In the genomic region with DNA sequence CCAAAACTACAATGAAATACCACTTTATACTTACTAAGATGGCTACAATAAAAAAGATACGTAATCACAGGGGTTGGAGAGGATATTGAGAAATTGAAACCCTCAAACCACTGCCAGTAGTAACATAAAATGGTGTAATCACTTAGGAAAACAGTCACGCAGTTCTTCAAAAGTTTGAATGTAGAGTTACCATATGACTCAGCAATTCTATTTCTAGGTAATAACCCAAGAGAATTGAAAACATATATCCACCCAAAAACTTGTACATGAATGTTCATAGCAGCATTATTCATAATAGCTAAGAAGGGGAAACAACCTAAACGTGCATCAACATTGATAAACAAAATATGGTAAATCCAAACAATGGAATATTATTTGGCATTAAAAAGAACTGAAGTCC, we compare ENCODE assay signal across 10 cellular contexts. TPM values are rescaled to one million over a fixed set of nuclear protein-coding genes. Genes with fewer than 3 reads are reported as not detected.
DNase-seq lines count a peak whose midpoint lies in the region; ATAC-seq and TF ChIP-seq lines count a peak whose summit lies in the region.
"Had no signal": no experiment of that assay in that cellular context is flagged by ENCODE, and none has a peak within 500 bp of the region (broad histone marks: within the 10 kb centered on the region; RNA-seq: fewer than 3 reads in every experiment).

No MANE protein-coding gene starts in this region.

- no peaks in the 10 kb centered on the region for H3K79me1 ChIP-seq in neuronal stem cell (ENCODE audit: low read depth, low read length)

- no peak overlapping the region for H2BK120ac ChIP-seq in neuronal stem cell (ENCODE audit: low read depth, low read length)

- H3K14ac ChIP-seq in neuronal stem cell (ENCODE audit: low read length): no peak overlapping the region

- H2BK15ac ChIP-seq in neuronal stem cell (ENCODE audit: low read length): no peak overlapping the region

- CTCF ChIA-PET in mammary epithelial cell (lab: Charles Lee; ENCODE audit: low non-redundant PET): no interaction called here

- intact Hi-C loops in mammary epithelial cell (cut with micrococcal nuclease): no loop called here

- H3K23ac ChIP-seq in neuronal stem cell (ENCODE audit: low read depth, low read length, poor library complexity): no peak overlapping the region

- 56% methylated on average over 3 of the region's 3 CpGs for WGBS in mammary epithelial cell (ENCODE audit: low coverage, missing lambda C conversion rate)
- no CpG with 5 or more reads among the region's 3 CpGs for WGBS in neuronal stem cell (ENCODE audit: extremely low coverage in 2 of 2, insufficient read length in 2 of 2, insufficient replicate concordance in 1 of 2), 2 donors

- H3K18ac ChIP-seq in neuronal stem cell (ENCODE audit: low read length): no peak overlapping the region

- no peaks in the 10 kb centered on the region for H3K4me1 ChIP-seq in mammary epithelial cell (ENCODE audit: insufficient read depth, low read length)
- H3K4me1 ChIP-seq in neuronal stem cell (ENCODE audit: control insufficient read depth in 2 of 2, insufficient read depth in 1 of 2, low read depth in 1 of 2, low read length in 2 of 2): peaks cover 0 to 6% of the 10 kb centered on the region in 2 donors
- H3K4me1 ChIP-seq: SJSA1 had no signal

- no peak overlapping the region for H2BK5ac ChIP-seq in neuronal stem cell (ENCODE audit: low read length)

- DNase-seq in GM04504 (ENCODE audit: low read depth) (peak; percentile 21), mammary epithelial cell (peak; percentile 43), neuronal stem cell (ENCODE audit: low spot score) (no peak), HT-29 (ENCODE audit: low spot score) (no peak), EL (no peak), DMS153 (lab: John Stamatoyannopoulos, UW) (no peak)
- DNase-seq: dermis blood vessel endothelial cell had no signal

- H4K20me1 ChIP-seq in mammary epithelial cell (ENCODE audit: insufficient read depth, low read length): no peaks in the 10 kb centered on the region

- H2BK12ac ChIP-seq in neuronal stem cell (ENCODE audit: low read length): no peak overlapping the region

- H3K4me3 ChIP-seq in mammary epithelial cell (replicated peaks in 1 of 3; ENCODE audit: insufficient read depth in 1 of 3, low read depth in 2 of 3, low read length in 3 of 3) (no peak overlapping the region), neuronal stem cell (ENCODE audit: low read length in 2 of 2) (no peak overlapping the region)
- H3K4me3 ChIP-seq: SJSA1 had no signal

- H3K4me2 ChIP-seq in mammary epithelial cell (ENCODE audit: insufficient read depth, low read depth, low read length) (no peak overlapping the region), neuronal stem cell (ENCODE audit: insufficient read depth, low read length, poor library complexity, severe bottlenecking) (no peak overlapping the region)

- dilution Hi-C loops in mammary epithelial cell (cut with HindIII; ENCODE audit: low sequenced_read_pairs): no loop called here

- in situ Hi-C loops in mammary epithelial cell (cut with MboI; ENCODE audit: low sequenced_read_pairs in 2 of 2): no loop called here

- TF ChIP-seq CTCF in mammary epithelial cell (conservative IDR thresholded peaks at IDR 0.05 in 1 of 2, IDR thresholded peaks at IDR 0.05 in 1 of 2; ENCODE audit: extremely low read depth in 1 of 2, insufficient read depth in 1 of 2, low read depth in 1 of 2, low read length in 2 of 2): no peak

- H3K36me3 ChIP-seq in mammary epithelial cell (ENCODE audit: insufficient read depth, low read length) (no peaks in the 10 kb centered on the region), neuronal stem cell (replicated peaks in 1 of 2; ENCODE audit: control insufficient read depth in 2 of 2, insufficient read depth in 2 of 2, low read length in 2 of 2) (no peaks in the 10 kb centered on the region)
- H3K36me3 ChIP-seq: SJSA1 had no signal

- H3K79me2 ChIP-seq in mammary epithelial cell (ENCODE audit: insufficient read depth, low read length): no peaks in the 10 kb centered on the region

- no peak overlapping the region for H3K4ac ChIP-seq in neuronal stem cell (ENCODE audit: low read length)

- H3K27me3 ChIP-seq in mammary epithelial cell (ENCODE audit: insufficient read depth, low read length) (peaks cover 4% of the 10 kb centered on the region), neuronal stem cell (ENCODE audit: control insufficient read depth in 3 of 3, insufficient read depth in 3 of 3, low read depth in 1 of 3, low read length in 3 of 3) (no peaks in the 10 kb centered on the region)

- H3K9me3 ChIP-seq in mammary epithelial cell (replicated peaks; ENCODE audit: insufficient read depth, low read length) (no peaks in the 10 kb centered on the region), neuronal stem cell (replicated peaks in 1 of 2; ENCODE audit: control insufficient read depth in 2 of 2, insufficient read depth in 1 of 2, low read depth in 1 of 2, low read length in 2 of 2) (no peaks in the 10 kb centered on the region)
- H3K9me3 ChIP-seq: SJSA1 had no signal

- no peak overlapping the region for H4K91ac ChIP-seq in neuronal stem cell (ENCODE audit: low read depth, low read length, poor library complexity)

- H2AK5ac ChIP-seq in neuronal stem cell (ENCODE audit: low read depth, low read length): no peak overlapping the region

- no TSS peak for BruUV-seq in mammary epithelial cell (replicated peaks; lab: Mats Ljungman, UMichigan)

- H2AFZ ChIP-seq in mammary epithelial cell (ENCODE audit: low read depth, low read length) (no peak overlapping the region), neuronal stem cell (ENCODE audit: low read length) (no peak overlapping the region)

- no peak overlapping the region for H3K9ac ChIP-seq in mammary epithelial cell (ENCODE audit: insufficient read depth, low read length)
- no peak overlapping the region for H3K9ac ChIP-seq in neuronal stem cell (ENCODE audit: low read depth, low read length, poor library complexity)

- H3K27ac ChIP-seq in mammary epithelial cell (ENCODE audit: insufficient read depth, low read depth, low read length) (no peak overlapping the region), neuronal stem cell (replicated peaks; ENCODE audit: low read length) (no peak overlapping the region)
- H3K27ac ChIP-seq: SJSA1 had no signal

- H4K8ac ChIP-seq in neuronal stem cell (ENCODE audit: low read depth, low read length): no peak overlapping the region

- ATAC-seq in GM21447 (IDR thresholded peaks at IDR 0.05; ENCODE audit: unreplicated experiment) (peak; percentile 69), HG03520 (IDR thresholded peaks at IDR 0.05; ENCODE audit: unreplicated experiment) (peak; percentile 82)

RNA-seq across cellular contexts. Expression of a gene that starts 24.4 kb away (rescaled TPM):
- total RNA-seq in mammary epithelial cell: 100 to 1,000 TPM; 107 to 154 TPM
- polyA plus RNA-seq in mammary epithelial cell: 162 TPM
- polyA minus RNA-seq in mammary epithelial cell: 147 TPM
- 232 TPM for polyA plus RNA-seq in neuronal stem cell (2013, experiment 1 of 2)
- 234 TPM for polyA plus RNA-seq in neuronal stem cell (2013, experiment 2 of 2)
- total RNA-seq in HT-29 (2014; rRNA removed; shearing (Covaris generic)): 121 and 139 TPM in 2 replicates

RNA-seq across cellular contexts. Expression of a gene that starts 45.0 kb away (rescaled TPM):
- 100 to 1,000 TPM; 119 to 217 TPM for total RNA-seq in mammary epithelial cell
- 83.8 TPM for polyA plus RNA-seq in mammary epithelial cell
- polyA minus RNA-seq in mammary epithelial cell: 98.0 TPM
- 56.3 TPM for polyA plus RNA-seq in neuronal stem cell (2013, experiment 1 of 2)
- polyA plus RNA-seq in neuronal stem cell (2013, experiment 2 of 2): 56.9 TPM
- total RNA-seq in HT-29 (2014; rRNA removed; shearing (Covaris generic)): 70.9 and 77.0 TPM in 2 replicates

Comparison
In these comparisons a context has a peak if more than half of its experiments do, and no peak if none do; other contexts are left out.
1. DNase-seq: peak in GM04504 (single experiment) and mammary epithelial cell (single experiment); none in neuronal stem cell (single experiment), HT-29 (single experiment), EL (single experiment) and DMS153 (single experiment).